In the genomic region with DNA sequence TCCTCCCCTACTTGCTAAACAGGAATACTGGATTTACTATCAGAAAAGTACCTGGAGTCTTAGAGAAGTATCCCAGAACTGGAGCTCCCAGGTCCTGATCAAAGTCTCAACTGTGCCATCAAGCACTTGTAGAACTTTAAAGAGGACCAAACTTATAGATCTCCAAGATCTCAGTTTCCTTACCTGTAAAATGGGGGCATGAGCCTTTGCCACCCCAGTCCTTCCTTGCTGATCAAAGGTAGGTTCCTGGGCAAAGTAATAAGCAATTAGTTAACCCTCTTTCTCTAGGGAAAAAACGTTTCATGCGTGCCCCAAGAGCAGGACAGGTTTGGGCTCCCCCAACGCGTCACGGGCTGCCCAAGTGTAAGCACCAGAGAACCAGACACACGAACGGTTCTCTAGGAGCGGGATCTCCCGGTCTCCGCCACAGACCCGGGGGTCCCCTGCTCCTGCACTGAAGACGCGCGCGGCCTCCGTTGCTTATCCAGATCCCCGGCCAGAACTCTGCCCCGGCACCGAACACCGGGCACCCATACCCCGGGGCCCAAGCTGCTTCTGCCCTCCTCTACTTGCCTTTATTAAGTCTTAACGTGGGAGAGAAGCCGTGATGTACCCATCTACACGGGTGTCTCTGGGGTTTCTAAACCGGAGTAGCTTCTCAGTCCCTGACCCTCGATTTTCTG, we compare ENCODE assay signal across 8 cellular contexts. TPM values are rescaled to one million over a fixed set of nuclear protein-coding genes. Genes with fewer than 3 reads are reported as not detected.
DNase-seq lines count a peak whose midpoint lies in the region; ATAC-seq and TF ChIP-seq lines count a peak whose summit lies in the region.

No MANE protein-coding gene starts in this region.

- H3K27me3 Mint-ChIP-seq in stimulated activated naive CD8-positive, alpha-beta T cell treated with anti-CD3 and anti-CD28 coated beads, Interleukin-15, Interleukin-2, amounts not matched to agents 100 ng/mL and 50 ng/mL, for 24 hours, result peaks cover 36% of the 10 kb centered on the region

- H3K4me3 Mint-ChIP-seq in stimulated activated naive CD8-positive, alpha-beta T cell treated with anti-CD3 and anti-CD28 coated beads, Interleukin-15, Interleukin-2, amounts not matched to agents 100 ng/mL and 50 ng/mL, for 24 hours, result peak overlapping the region; percentile 36

- intact Hi-C loops in ovary (cut with DNase I), result no loop called here

- no peaks in the 10 kb centered on the region for H3K27me3 ChIP-seq in gastroesophageal sphincter
- H3K27me3 ChIP-seq in ovary, result no peaks in the 10 kb centered on the region

- H3K27ac ChIP-seq in gastroesophageal sphincter (peak overlapping the region; percentile 2 to 85 (median 81)), ovary (peak overlapping the region in 1 of 2 donors; percentile 61)

- H3K9me3 Mint-ChIP-seq in stimulated activated naive CD8-positive, alpha-beta T cell treated with anti-CD3 and anti-CD28 coated beads, Interleukin-15, Interleukin-2, amounts not matched to agents 100 ng/mL and 50 ng/mL, for 24 hours, result no peaks in the 10 kb centered on the region

- H3K36me3 ChIP-seq in gastroesophageal sphincter, result no peaks in the 10 kb centered on the region
- H3K36me3 ChIP-seq in ovary, result no peaks in the 10 kb centered on the region

- no peak for TF ChIP-seq POLR2A in gastroesophageal sphincter (IDR thresholded peaks at IDR 0.05)
- TF ChIP-seq POLR2A in ovary (IDR thresholded peaks at IDR 0.05), result no peak

- peak overlapping the region; percentile 28 to 63 for H3K4me3 ChIP-seq in gastroesophageal sphincter
- H3K4me3 ChIP-seq in ovary, result peak overlapping the region; percentile 58

- H3K36me3 Mint-ChIP-seq in stimulated activated naive CD8-positive, alpha-beta T cell treated with anti-CD3 and anti-CD28 coated beads, Interleukin-15, Interleukin-2, amounts not matched to agents 100 ng/mL and 50 ng/mL, for 24 hours (ENCODE audit: low read depth), result no peaks in the 10 kb centered on the region

- H3K4me1 ChIP-seq in gastroesophageal sphincter (peaks cover 0 to 20% (median 5%) of the 10 kb centered on the region in 3 donors), ovary (ENCODE audit: insufficient read depth) (peaks cover 3% of the 10 kb centered on the region)

- no peak for ATAC-seq in stimulated activated naive CD8-positive, alpha-beta T cell treated with anti-CD3 and anti-CD28 coated beads, Interleukin-15, Interleukin-2, amounts not matched to agents 100 U/mL and 50 U/mL, for 24 hours
- ATAC-seq in SK-N-SH treated with all-trans-retinoic acid at 6 μM for 48 hours (peak; percentile 75), gastroesophageal sphincter (peak; percentile 21)

- peak; percentile 15 for TF ChIP-seq EP300 in gastroesophageal sphincter (IDR thresholded peaks at IDR 0.05)
- TF ChIP-seq EP300 in ovary (IDR thresholded peaks at IDR 0.05), result no peak

- 3% methylated on average over 16 of the region's 26 CpGs; no CpG with 5 or more reads in 1 of the 2 donors for WGBS in gastroesophageal sphincter (ENCODE audit: low coverage in 1 of 2), 2 donors
- 1 to 2% (median 2%) methylated on average over 25 to 26 of the region's 26 CpGs for WGBS in ovary, 3 donors

- H3K27ac Mint-ChIP-seq in stimulated activated naive CD8-positive, alpha-beta T cell treated with anti-CD3 and anti-CD28 coated beads, Interleukin-15, Interleukin-2, amounts not matched to agents 100 ng/mL and 50 ng/mL, for 24 hours, result no peak overlapping the region

- H3K4me1 Mint-ChIP-seq in stimulated activated naive CD8-positive, alpha-beta T cell treated with anti-CD3 and anti-CD28 coated beads, Interleukin-15, Interleukin-2, amounts not matched to agents 100 ng/mL and 50 ng/mL, for 24 hours (ENCODE audit: low read depth), result no peaks in the 10 kb centered on the region

- DNase-seq in stimulated activated naive CD8-positive, alpha-beta T cell treated with anti-CD3 and anti-CD28 coated beads, Interleukin-15, Interleukin-2, amounts not matched to agents 100 U/mL and 50 U/mL, for 24 hours, result no peak
- DNase-seq in ovary, result peak; percentile 28 to 65 (median 37)
- no peak for DNase-seq in activated gamma-delta T cell (lab: John Stamatoyannopoulos, UW)
- DNase-seq in NCI-H2029 treated with DMSO at 0.1 percent for 48 hours (lab: John Stamatoyannopoulos, UW), result no peak
- no peak for DNase-seq in NCI-H187 (lab: John Stamatoyannopoulos, UW)

- TF ChIP-seq CTCF in gastroesophageal sphincter (IDR thresholded peaks at IDR 0.05), result no peak
- no peak for TF ChIP-seq CTCF in ovary (IDR thresholded peaks at IDR 0.05)

- H3K9me3 ChIP-seq in gastroesophageal sphincter (no peaks in the 10 kb centered on the region), ovary (no peaks in the 10 kb centered on the region)

TF ChIP-seq in SK-N-SH treated with all-trans-retinoic acid at 6 μM for 48 hours, 23 proteins besides CTCF, POLR2A, EP300 and RAD21 (continues in another document):
- TF ChIP-seq BACH2 (CRISPR knock-in tag; IDR thresholded peaks at IDR 0.05; ENCODE audit: borderline replicate concordance) (no peak), CSDC2 (CRISPR knock-in tag; IDR thresholded peaks at IDR 0.05) (no peak), ESRRG (CRISPR knock-in tag; IDR thresholded peaks at IDR 0.05) (no peak), ARNTL (CRISPR knock-in tag; IDR thresholded peaks at IDR 0.05; ENCODE audit: borderline replicate concordance, low read depth) (no peak), OSR1 (CRISPR knock-in tag; IDR thresholded peaks at IDR 0.05) (no peak), ZNF70 (CRISPR knock-in tag; IDR thresholded peaks at IDR 0.05) (no peak), ZFP30 (CRISPR knock-in tag; IDR thresholded peaks at IDR 0.05) (no peak), TCF4 (CRISPR knock-in tag; IDR thresholded peaks at IDR 0.05; ENCODE audit: borderline replicate concordance) (no peak), GLIS3 (CRISPR knock-in tag; IDR thresholded peaks at IDR 0.05) (no peak), RARB (CRISPR knock-in tag; IDR thresholded peaks at IDR 0.05) (no peak), ZFP3 (CRISPR knock-in tag; IDR thresholded peaks at IDR 0.05) (no peak)
- TF ChIP-seq, protein P1, sequence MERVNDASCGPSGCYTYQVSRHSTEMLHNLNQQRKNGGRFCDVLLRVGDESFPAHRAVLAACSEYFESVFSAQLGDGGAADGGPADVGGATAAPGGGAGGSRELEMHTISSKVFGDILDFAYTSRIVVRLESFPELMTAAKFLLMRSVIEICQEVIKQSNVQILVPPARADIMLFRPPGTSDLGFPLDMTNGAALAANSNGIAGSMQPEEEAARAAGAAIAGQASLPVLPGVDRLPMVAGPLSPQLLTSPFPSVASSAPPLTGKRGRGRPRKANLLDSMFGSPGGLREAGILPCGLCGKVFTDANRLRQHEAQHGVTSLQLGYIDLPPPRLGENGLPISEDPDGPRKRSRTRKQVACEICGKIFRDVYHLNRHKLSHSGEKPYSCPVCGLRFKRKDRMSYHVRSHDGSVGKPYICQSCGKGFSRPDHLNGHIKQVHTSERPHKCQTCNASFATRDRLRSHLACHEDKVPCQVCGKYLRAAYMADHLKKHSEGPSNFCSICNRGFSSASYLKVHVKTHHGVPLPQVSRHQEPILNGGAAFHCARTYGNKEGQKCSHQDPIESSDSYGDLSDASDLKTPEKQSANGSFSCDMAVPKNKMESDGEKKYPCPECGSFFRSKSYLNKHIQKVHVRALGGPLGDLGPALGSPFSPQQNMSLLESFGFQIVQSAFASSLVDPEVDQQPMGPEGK (CRISPR knock-in tag; IDR thresholded peaks at IDR 0.05; ENCODE audit: borderline replicate concordance), result no peak
- TF ChIP-seq, protein P2, sequence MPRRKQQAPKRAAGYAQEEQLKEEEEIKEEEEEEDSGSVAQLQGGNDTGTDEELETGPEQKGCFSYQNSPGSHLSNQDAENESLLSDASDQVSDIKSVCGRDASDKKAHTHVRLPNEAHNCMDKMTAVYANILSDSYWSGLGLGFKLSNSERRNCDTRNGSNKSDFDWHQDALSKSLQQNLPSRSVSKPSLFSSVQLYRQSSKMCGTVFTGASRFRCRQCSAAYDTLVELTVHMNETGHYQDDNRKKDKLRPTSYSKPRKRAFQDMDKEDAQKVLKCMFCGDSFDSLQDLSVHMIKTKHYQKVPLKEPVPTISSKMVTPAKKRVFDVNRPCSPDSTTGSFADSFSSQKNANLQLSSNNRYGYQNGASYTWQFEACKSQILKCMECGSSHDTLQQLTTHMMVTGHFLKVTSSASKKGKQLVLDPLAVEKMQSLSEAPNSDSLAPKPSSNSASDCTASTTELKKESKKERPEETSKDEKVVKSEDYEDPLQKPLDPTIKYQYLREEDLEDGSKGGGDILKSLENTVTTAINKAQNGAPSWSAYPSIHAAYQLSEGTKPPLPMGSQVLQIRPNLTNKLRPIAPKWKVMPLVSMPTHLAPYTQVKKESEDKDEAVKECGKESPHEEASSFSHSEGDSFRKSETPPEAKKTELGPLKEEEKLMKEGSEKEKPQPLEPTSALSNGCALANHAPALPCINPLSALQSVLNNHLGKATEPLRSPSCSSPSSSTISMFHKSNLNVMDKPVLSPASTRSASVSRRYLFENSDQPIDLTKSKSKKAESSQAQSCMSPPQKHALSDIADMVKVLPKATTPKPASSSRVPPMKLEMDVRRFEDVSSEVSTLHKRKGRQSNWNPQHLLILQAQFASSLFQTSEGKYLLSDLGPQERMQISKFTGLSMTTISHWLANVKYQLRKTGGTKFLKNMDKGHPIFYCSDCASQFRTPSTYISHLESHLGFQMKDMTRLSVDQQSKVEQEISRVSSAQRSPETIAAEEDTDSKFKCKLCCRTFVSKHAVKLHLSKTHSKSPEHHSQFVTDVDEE (CRISPR knock-in tag; IDR thresholded peaks at IDR 0.05), result no peak
- TF ChIP-seq, protein P3, sequence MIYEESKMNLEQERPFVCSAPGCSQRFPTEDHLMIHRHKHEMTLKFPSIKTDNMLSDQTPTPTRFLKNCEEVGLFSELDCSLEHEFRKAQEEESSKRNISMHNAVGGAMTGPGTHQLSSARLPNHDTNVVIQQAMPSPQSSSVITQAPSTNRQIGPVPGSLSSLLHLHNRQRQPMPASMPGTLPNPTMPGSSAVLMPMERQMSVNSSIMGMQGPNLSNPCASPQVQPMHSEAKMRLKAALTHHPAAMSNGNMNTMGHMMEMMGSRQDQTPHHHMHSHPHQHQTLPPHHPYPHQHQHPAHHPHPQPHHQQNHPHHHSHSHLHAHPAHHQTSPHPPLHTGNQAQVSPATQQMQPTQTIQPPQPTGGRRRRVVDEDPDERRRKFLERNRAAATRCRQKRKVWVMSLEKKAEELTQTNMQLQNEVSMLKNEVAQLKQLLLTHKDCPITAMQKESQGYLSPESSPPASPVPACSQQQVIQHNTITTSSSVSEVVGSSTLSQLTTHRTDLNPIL (CRISPR knock-in tag; IDR thresholded peaks at IDR 0.05; ENCODE audit: low read depth), result no peak

RNA-seq across cellular contexts. Expression of a gene that starts 0.5 kb away (rescaled TPM):
- total RNA-seq in gastroesophageal sphincter (1 to 10 TPM; 2.1 to 4.0 (median 3.5) TPM), ovary (1 to 10 TPM; 3.7 to 6.8 (median 6.5) TPM)
- polyA plus RNA-seq in ovary, result 1 to 10 TPM; 3.2 to 3.5 TPM

RNA-seq across cellular contexts. Expression of a gene that starts 0.6 kb away (rescaled TPM):
- total RNA-seq in gastroesophageal sphincter, result not detected
- total RNA-seq in ovary, result under 1 TPM in 6 of 7 donors, not detected in 1; 0.10 to 0.33 (median 0.19) TPM
- under 1 TPM; 0.08 to 0.15 TPM for polyA plus RNA-seq in ovary

Comparison
In these comparisons a context has a peak if more than half of its experiments do, and no peak if none do; other contexts are left out.
1. DNase-seq: peak in ovary (5 of 5); none in stimulated activated naive CD8-positive, alpha-beta T cell treated with anti-CD3 and anti-CD28 coated beads, Interleukin-15, Interleukin-2, amounts not matched to agents 100 U/mL and 50 U/mL, for 24 hours (single experiment), activated gamma-delta T cell (single experiment), NCI-H2029 treated with DMSO at 0.1 percent for 48 hours (single experiment) and NCI-H187 (0 of 2).